Comparison of ENCODE assay signal across 24 cellular contexts in genomic region chr3:57094011-57094535, GRCh38. TPM values are rescaled to one million over a fixed set of nuclear protein-coding genes. Genes with fewer than 3 reads are reported as not detected.
DNase-seq lines count a peak whose midpoint lies in the region; TF ChIP-seq lines count a peak whose summit lies in the region.
"Had no signal": no experiment of that assay in that cellular context is flagged by ENCODE, and none has a peak within 500 bp of the region (broad histone marks: within the 10 kb centered on the region; RNA-seq: fewer than 3 reads in every experiment).

No MANE protein-coding gene starts in this region.

- peak overlapping the region; percentile 33; the same call in 1 of the 2 replicates for H2AFZ ChIP-seq in Karpas-422 (ENCODE audit: low read length)

- no peak overlapping the region for H3K4me3 Mint-ChIP-seq in nephron progenitor cell
- H3K4me3 Mint-ChIP-seq: CD8-positive, alpha-beta T cell; HFFc6; naive thymus-derived CD4-positive, alpha-beta T cell; stimulated activated naive CD8-positive, alpha-beta T cell treated with anti-CD3 and anti-CD28 coated beads, Interleukin-15, amount 100 ng/mL, for 72 hours had no signal

- no peaks in the 10 kb centered on the region for H3K9me3 ChIP-seq in Karpas-422 (ENCODE audit: low read length)
- H3K9me3 ChIP-seq in adipocyte (ENCODE audit: control insufficient read depth, low read length): no peaks in the 10 kb centered on the region

- no peaks in the 10 kb centered on the region for H3K27me3 Mint-ChIP-seq in nephron progenitor cell (ENCODE audit: low read depth, poor library complexity)
- H3K27me3 Mint-ChIP-seq: stimulated activated naive CD8-positive, alpha-beta T cell treated with anti-CD3 and anti-CD28 coated beads, Interleukin-15, amount 100 ng/mL, for 72 hours had no signal

- no peaks in the 10 kb centered on the region for H3K27me3 ChIP-seq in Karpas-422 (ENCODE audit: low read length)
- no peaks in the 10 kb centered on the region for H3K27me3 ChIP-seq in adipocyte (replicated peaks; ENCODE audit: control insufficient read depth, insufficient read depth, low read length)
- H3K27me3 ChIP-seq: cardiac muscle cell had no signal

- peak overlapping the region; percentile 67 for H3K4me2 ChIP-seq in Karpas-422 (ENCODE audit: low read depth, low read length, poor library complexity, severe bottlenecking)
- H3K4me2 ChIP-seq: KMS-11 had no signal

- H3K4me3 ChIP-seq in Karpas-422 (ENCODE audit: low read length) (peak overlapping the region; percentile 41), adipocyte (ENCODE audit: low read length) (peak overlapping the region; percentile 63)
- H3K4me3 ChIP-seq: cardiac muscle cell had no signal

- peak overlapping the region; percentile 91 for H3K27ac Mint-ChIP-seq in nephron progenitor cell
- H3K27ac Mint-ChIP-seq: CD8-positive, alpha-beta T cell; HFFc6; naive thymus-derived CD4-positive, alpha-beta T cell; stimulated activated naive CD8-positive, alpha-beta T cell treated with anti-CD3 and anti-CD28 coated beads, Interleukin-15, amount 100 ng/mL, for 72 hours had no signal

- no peaks in the 10 kb centered on the region for H3K9me3 Mint-ChIP-seq in nephron progenitor cell
- H3K9me3 Mint-ChIP-seq: CD8-positive, alpha-beta T cell; HFFc6; stimulated activated naive CD8-positive, alpha-beta T cell treated with anti-CD3 and anti-CD28 coated beads, Interleukin-15, amount 100 ng/mL, for 72 hours had no signal

- H3K4me1 Mint-ChIP-seq in nephron progenitor cell: peaks cover 46% of the 10 kb centered on the region
- H3K4me1 Mint-ChIP-seq: naive thymus-derived CD4-positive, alpha-beta T cell; stimulated activated naive CD8-positive, alpha-beta T cell treated with anti-CD3 and anti-CD28 coated beads, Interleukin-15, amount 100 ng/mL, for 72 hours had no signal

- H3K9ac ChIP-seq in Karpas-422 (ENCODE audit: low read length): peak overlapping the region; percentile 60
- peak overlapping the region; percentile 65 for H3K9ac ChIP-seq in adipocyte (ENCODE audit: low read length)
- H3K9ac ChIP-seq: KMS-11 had no signal

- no peak for TF ChIP-seq CTCF in nephron progenitor cell (IDR thresholded peaks at IDR 0.05)
- no peak for TF ChIP-seq CTCF in GM20000 (IDR thresholded peaks at IDR 0.05; ENCODE audit: extremely low read depth, missing control alignments)

- H3K79me2 ChIP-seq in Karpas-422 (ENCODE audit: low read length): no peaks in the 10 kb centered on the region

- peaks cover 77% of the 10 kb centered on the region for H3K36me3 Mint-ChIP-seq in nephron progenitor cell (ENCODE audit: low read depth)
- H3K36me3 Mint-ChIP-seq: CD8-positive, alpha-beta T cell; naive thymus-derived CD4-positive, alpha-beta T cell had no signal

- H3K9me2 ChIP-seq in Karpas-422 (replicated peaks; ENCODE audit: insufficient read depth, low read length): no peaks in the 10 kb centered on the region

- DNase-seq in CD1c-positive myeloid dendritic cell (ENCODE audit: extremely low spot score) (peak; percentile 56), Karpas-422 (peak; percentile 72), adipocyte (ENCODE audit: low read depth) (no peak), nephron progenitor cell (no peak), NCI-H774 (lab: John Stamatoyannopoulos, UW) (no peak), activated T-cell treated with anti-CD3 and anti-CD28 coated beads for 4 hours (no peak), GM20000 (ENCODE audit: low spot score) (no peak), erythroblast (lab: John Stamatoyannopoulos, UW) (no peak)
- DNase-seq: activated CD4-positive, alpha-beta T cell treated with anti-CD3 and anti-CD28 coated beads, Interleukin-2, amount 50 U/mL, for 4 hours; activated CD4-positive, CD25-positive, alpha-beta regulatory T cell; activated naive CD4-positive, alpha-beta T cell treated with anti-CD3 and anti-CD28 coated beads, Interleukin-2, amount 50 U/mL, for 16 hours; CD8-positive, alpha-beta T cell; HFFc6; naive thymus-derived CD4-positive, alpha-beta T cell; NCI-H1048; NCI-H187; NCI-H524 treated with DMSO at 0.1 percent for 48 hours; stimulated activated naive CD8-positive, alpha-beta T cell treated with anti-CD3 and anti-CD28 coated beads, Interleukin-15, amount 100 ng/mL, for 72 hours; SW 1271; T1000; trophoblast cell had no signal

- H4K20me1 ChIP-seq in Karpas-422 (ENCODE audit: insufficient read depth, low read depth, low read length): no peaks in the 10 kb centered on the region

- TF ChIP-seq POLR2A in erythroblast (IDR thresholded peaks at IDR 0.05; ENCODE audit: low read length): no peak

- peak overlapping the region; percentile 95 for H3K27ac ChIP-seq in Karpas-422 (ENCODE audit: low read length)
- H3K27ac ChIP-seq: cardiac muscle cell, KMS-11 had no signal

- H3K36me3 ChIP-seq in Karpas-422 (ENCODE audit: insufficient read depth, low read length): no peaks in the 10 kb centered on the region
- H3K36me3 ChIP-seq in adipocyte (ENCODE audit: control insufficient read depth, insufficient read depth, low read length, severe bottlenecking): no peaks in the 10 kb centered on the region

- H3K4me1 ChIP-seq in Karpas-422 (ENCODE audit: low read length): peaks cover 74% of the 10 kb centered on the region
- H3K4me1 ChIP-seq in adipocyte (ENCODE audit: control insufficient read depth, insufficient read depth, low read length): peaks cover 39% of the 10 kb centered on the region

RNA-seq across cellular contexts. Expression of gene SPATA12, which starts 33.6 kb away (rescaled TPM):
- 3.2 and 3.9 TPM in 2 replicates for total RNA-seq in Karpas-422 (2014; rRNA removed; shearing (Covaris generic); ENCODE audit: low replicate concordance)
- total RNA-seq: cardiac muscle cell; CD8-positive, alpha-beta T cell; HFFc6; naive thymus-derived CD4-positive, alpha-beta T cell; osteocyte had no signal

Comparison
In these comparisons a context has a peak if more than half of its experiments do, and no peak if none do; other contexts are left out.
1. DNase-seq: peak in CD1c-positive myeloid dendritic cell (single experiment) and Karpas-422 (single experiment); none in adipocyte (single experiment), nephron progenitor cell (single experiment), NCI-H774 (single experiment), activated T-cell treated with anti-CD3 and anti-CD28 coated beads for 4 hours (single experiment), GM20000 (single experiment) and erythroblast (0 of 2).